In the genomic region with DNA sequence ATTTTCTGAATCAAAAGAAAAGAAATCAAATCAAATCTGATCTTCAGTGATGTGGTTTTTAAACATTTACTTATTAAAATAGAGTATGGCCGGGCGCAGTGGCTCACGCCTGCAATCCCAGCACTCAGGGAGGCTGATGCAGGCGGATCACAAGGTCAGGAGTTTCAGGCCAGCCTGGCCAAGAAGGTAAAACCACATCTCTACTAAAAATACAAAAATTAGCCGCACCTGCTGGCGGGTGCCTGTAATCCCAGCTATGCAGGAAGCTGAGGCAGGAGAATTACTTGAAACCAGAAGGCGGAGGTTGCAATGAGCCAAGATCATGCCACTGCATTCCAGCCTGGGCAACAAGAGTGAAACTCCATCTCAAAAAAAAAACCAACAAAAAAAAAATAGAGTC, we compare ENCODE assay signal across 14 cellular contexts.
DNase-seq lines count a peak whose midpoint lies in the region; ATAC-seq and TF ChIP-seq lines count a peak whose summit lies in the region.
"Had no signal": no experiment of that assay in that cellular context is flagged by ENCODE, and none has a peak within 500 bp of the region (broad histone marks: within the 10 kb centered on the region; RNA-seq: fewer than 3 reads in every experiment).

No MANE protein-coding gene starts in this region.

- no peak for ATAC-seq in GM18858 (IDR thresholded peaks at IDR 0.05; ENCODE audit: unreplicated experiment)
- ATAC-seq: GM12878, HCT116 had no signal

- no peak overlapping the region for H3K18ac ChIP-seq in H9 (ENCODE audit: insufficient read length, low read depth, low read length)
- H3K18ac ChIP-seq in mesenchymal stem cell (ENCODE audit: low read depth in 1 of 2, low read length in 2 of 2), result no peak overlapping the region

- H3K36me3 Mint-ChIP-seq in H9 (ENCODE audit: insufficient read depth in 1 of 3, low read depth in 3 of 3), result peaks cover 2 to 8% (median 3%) of the 10 kb centered on the region in 3 experiments; a peak in 5 of 7 replicates

- H3K23me2 ChIP-seq in H9 (ENCODE audit: insufficient read length, low read depth, low read length, poor library complexity, severe bottlenecking), result no peaks in the 10 kb centered on the region

- no peak overlapping the region for H2AK5ac ChIP-seq in H9 (ENCODE audit: insufficient read length, low read length)
- no peak overlapping the region for H2AK5ac ChIP-seq in mesenchymal stem cell (ENCODE audit: low read length, severe bottlenecking)

- H3K14ac ChIP-seq in H9 (ENCODE audit: insufficient read depth, low read length), result no peak overlapping the region
- no peak overlapping the region for H3K14ac ChIP-seq in mesenchymal stem cell (ENCODE audit: low read length in 2 of 2)

- H2BK5ac ChIP-seq in H9 (ENCODE audit: insufficient read length, low read length) (no peak overlapping the region), mesenchymal stem cell (ENCODE audit: low read depth, low read length, poor library complexity, severe bottlenecking) (no peak overlapping the region)

- H4K20me1 ChIP-seq in H9 (ENCODE audit: control insufficient read depth, insufficient read depth, insufficient read length), result no peaks in the 10 kb centered on the region

- H2BK15ac ChIP-seq in H9 (ENCODE audit: low read depth, low read length) (no peak overlapping the region), mesenchymal stem cell (ENCODE audit: low read depth, poor library complexity, severe bottlenecking) (no peak overlapping the region)

- no peaks in the 10 kb centered on the region; the same call in 1 of the 2 replicates for H3K27me3 Mint-ChIP-seq in H9 (ENCODE audit: low read depth)
- H3K27me3 Mint-ChIP-seq: CD4-positive, alpha-beta memory T cell had no signal

- peak; percentile 33; the same call in 2 of the 3 replicates for TF ChIP-seq CTCF in H9 (conservative IDR thresholded peaks at IDR 0.05)

- no peak overlapping the region for H4K91ac ChIP-seq in H9 (ENCODE audit: insufficient read length, low read depth, low read length)
- no peak overlapping the region for H4K91ac ChIP-seq in mesenchymal stem cell (ENCODE audit: low read length)

- no peak overlapping the region for H3K9ac ChIP-seq in H9 (ENCODE audit: extremely low read depth, insufficient read length, low read length)
- H3K9ac ChIP-seq in mesenchymal stem cell (ENCODE audit: low read length), result no peak overlapping the region

- no peak overlapping the region for H2BK20ac ChIP-seq in H9 (ENCODE audit: low read depth, low read length, poor library complexity, severe bottlenecking)

- no peak overlapping the region for H3K4me3 ChIP-seq in mesenchymal stem cell (ENCODE audit: insufficient read depth in 1 of 2, low read depth in 1 of 2, low read length in 2 of 2)
- H3K4me3 ChIP-seq: GM12878 had no signal

- H3K4me1 ChIP-seq in H9 (ENCODE audit: insufficient read depth, low read length) (peaks cover 16% of the 10 kb centered on the region), mesenchymal stem cell (ENCODE audit: control insufficient read depth, insufficient read depth, low read depth, low read length) (peaks cover 1% of the 10 kb centered on the region)
- H3K4me1 ChIP-seq: BE2C had no signal

- DNase-seq in H9, result no peak
- DNase-seq in astrocyte of the hippocampus (ENCODE audit: low read depth, low spot score), result peak; percentile 17
- peak; percentile 41 for DNase-seq in kidney tubule cell (ENCODE audit: low spot score)
- no peak for DNase-seq in mesenchymal stem cell
- DNase-seq in T1000 (lab: John Stamatoyannopoulos, UW), result no peak
- DNase-seq in NOMO-1 treated with dmso at 0.1 percent for 144 hours (lab: John Stamatoyannopoulos, UW; ENCODE audit: unreplicated experiment), result no peak
- DNase-seq: BE2C; CD4-positive, alpha-beta memory T cell; DMS79 had no signal

- no peak overlapping the region for H3K4me3 Mint-ChIP-seq in H9
- H3K4me3 Mint-ChIP-seq: CD4-positive, alpha-beta memory T cell had no signal

- no CpG with 5 or more reads among the region's 7 CpGs for WGBS in H9 (ENCODE audit: extremely low coverage, insufficient read length, low lambda C conversion rate)
- 81% methylated on average over 6 of the region's 7 CpGs for WGBS in mesenchymal stem cell

- H3K4me2 ChIP-seq in H9 (ENCODE audit: insufficient read depth, insufficient read length, low read length) (no peak overlapping the region), mesenchymal stem cell (ENCODE audit: low read length, poor library complexity, severe bottlenecking) (no peak overlapping the region)

- H3K27ac ChIP-seq in H9 (ENCODE audit: insufficient read length, low read depth, low read length) (no peak overlapping the region), mesenchymal stem cell (ENCODE audit: low read length, poor library complexity, severe bottlenecking) (no peak overlapping the region)
- H3K27ac ChIP-seq: C4-2B, HL-60 had no signal

- no peak overlapping the region for H2BK12ac ChIP-seq in H9 (ENCODE audit: insufficient read length, low read depth, low read length)
- no peak overlapping the region for H2BK12ac ChIP-seq in mesenchymal stem cell (ENCODE audit: low read length in 2 of 2)

- H4K5ac ChIP-seq in H9 (ENCODE audit: insufficient read length, low read depth, low read length), result no peak overlapping the region

- H2AFZ ChIP-seq in H9 (ENCODE audit: low read length) (no peak overlapping the region), mesenchymal stem cell (ENCODE audit: low read depth, low read length) (no peak overlapping the region)

- H4K8ac ChIP-seq in H9 (replicated peaks; ENCODE audit: insufficient read length, low read depth, low read length), result no peak overlapping the region
- H4K8ac ChIP-seq in mesenchymal stem cell (ENCODE audit: low read length), result no peak overlapping the region

- H3K9me3 ChIP-seq in H9 (ENCODE audit: control insufficient read depth, low read depth, low read length), result no peaks in the 10 kb centered on the region
- no peaks in the 10 kb centered on the region for H3K9me3 ChIP-seq in mesenchymal stem cell (ENCODE audit: control insufficient read depth, low read length)
- H3K9me3 ChIP-seq: BE2C had no signal

- peaks cover 44 to 55% of the 10 kb centered on the region in 2 experiments for H3K4me1 Mint-ChIP-seq in H9
- H3K4me1 Mint-ChIP-seq: CD4-positive, alpha-beta memory T cell had no signal

- H2BK120ac ChIP-seq in H9 (ENCODE audit: low read depth, low read length, poor library complexity, severe bottlenecking) (no peak overlapping the region), mesenchymal stem cell (ENCODE audit: low read depth, low read length) (no peak overlapping the region)

- H3K9me3 Mint-ChIP-seq in H9, result no peaks in the 10 kb centered on the region; a peak in 1 of 5 replicates
- H3K9me3 Mint-ChIP-seq: CD4-positive, alpha-beta memory T cell had no signal

- no peak overlapping the region for H3T11ph ChIP-seq in H9 (ENCODE audit: low read length)

- H3K36me3 ChIP-seq in mesenchymal stem cell (ENCODE audit: control insufficient read depth in 1 of 2, insufficient read depth in 2 of 2, low read depth in 1 of 2, low read length in 2 of 2), result peaks cover 0 to 7% of the 10 kb centered on the region in 2 experiments
- H3K36me3 ChIP-seq: BE2C had no signal

- 0 out of 7 replicates have a peak overlapping the region, but pooled peaks of 2 of the 3 experiments have one; percentile 41 to 47 for H3K27ac Mint-ChIP-seq in H9
- H3K27ac Mint-ChIP-seq: CD4-positive, alpha-beta memory T cell had no signal

- no peaks in the 10 kb centered on the region for H3K79me2 ChIP-seq in H9 (ENCODE audit: insufficient read depth, low read length)

- no peak overlapping the region for H3K56ac ChIP-seq in H9 (ENCODE audit: insufficient read length, low read depth, low read length)

- H3K23ac ChIP-seq in H9 (ENCODE audit: insufficient read length, low read depth, low read length) (no peak overlapping the region), mesenchymal stem cell (ENCODE audit: low read length in 2 of 2) (no peak overlapping the region)

- H3K27me3 ChIP-seq in H9 (ENCODE audit: insufficient read depth, low read length) (no peaks in the 10 kb centered on the region), mesenchymal stem cell (ENCODE audit: control insufficient read depth in 1 of 2, insufficient read depth in 1 of 2, low read length in 2 of 2) (no peaks in the 10 kb centered on the region)
- H3K27me3 ChIP-seq: BE2C had no signal

- no peaks in the 10 kb centered on the region for H3K79me1 ChIP-seq in H9 (ENCODE audit: insufficient read depth, low read depth, low read length, poor library complexity, severe bottlenecking)
- H3K79me1 ChIP-seq in mesenchymal stem cell (replicated peaks; ENCODE audit: low read length, poor library complexity, severe bottlenecking), result no peaks in the 10 kb centered on the region

- H3K4ac ChIP-seq in H9 (ENCODE audit: low read depth, low read length) (no peak overlapping the region), mesenchymal stem cell (ENCODE audit: low read depth in 1 of 2, low read length in 2 of 2) (no peak overlapping the region)

Comparison
In these comparisons a context has a peak if more than half of its experiments do, and no peak if none do; other contexts are left out.
1. DNase-seq: peak in astrocyte of the hippocampus (single experiment) and kidney tubule cell (single experiment); none in H9 (single experiment), mesenchymal stem cell (single experiment), T1000 (single experiment) and NOMO-1 treated with dmso at 0.1 percent for 144 hours (single experiment).